Comparison of ENCODE assay signal across 21 cellular contexts in genomic region chr4:30755306-30755705, GRCh38. TPM values are rescaled to one million over a fixed set of nuclear protein-coding genes. Genes with fewer than 3 reads are reported as not detected.
"Had no signal": no experiment of that assay in that cellular context is flagged by ENCODE, and none has a peak within 500 bp of the region (broad histone marks: within the 10 kb centered on the region; RNA-seq: fewer than 3 reads in every experiment).

No MANE protein-coding gene starts in this region.

- H3K9me3 ChIP-seq: ascending aorta, lower lobe of right lung, ovary, tibial nerve had no signal

- H3K9ac ChIP-seq: neural progenitor cell had no signal

- H3K27ac ChIP-seq: ascending aorta, lower lobe of right lung, neural progenitor cell, ovary, tibial nerve had no signal

- H3K27me3 ChIP-seq: ascending aorta, neural progenitor cell, ovary, tibial nerve had no signal

- FAIRE-seq: endothelial cell of umbilical vein had no signal

- DNase-seq: activated CD4-positive, CD25-positive, alpha-beta regulatory T cell treated with anti-CD3 and anti-CD28 coated beads, Interleukin-2, amount 50 U/mL, for 72 hours; activated naive CD4-positive, alpha-beta T cell treated with Interleukin-2 at 50 U/mL for 16 hours; central memory CD4-positive, alpha-beta T cell; cortex of kidney; effector CD8-positive, alpha-beta T cell; foreskin melanocyte; immature natural killer cell; left colon; lower lobe of right lung; midbrain; ovary; stimulated activated CD4-positive, alpha-beta T cell treated with anti-CD3 and anti-CD28 coated beads, Interleukin-15, amount 100 ng/mL, for 24 hours; stimulated activated CD4-positive, alpha-beta T cell treated with anti-CD3 and anti-CD28 coated beads, Interleukin-4, amount 100 ng/mL, for 1 hour; stimulated activated naive CD4-positive, alpha-beta T cell treated with Interleukin-2 at 50 U/mL for 16 hours; substantia nigra had no signal

- H3K4me2 ChIP-seq: neural progenitor cell had no signal

- H3K36me3 ChIP-seq: ascending aorta, lower lobe of right lung, neural progenitor cell, ovary, tibial nerve had no signal

- H3K4me1 ChIP-seq: lower lobe of right lung, neural progenitor cell, tibial nerve had no signal

- ATAC-seq: left colon, lower lobe of right lung had no signal

- H3K4me3 ChIP-seq: ascending aorta, lower lobe of right lung, neural progenitor cell, ovary, tibial nerve had no signal

- H2AFZ ChIP-seq: neural progenitor cell had no signal

RNA-seq across cellular contexts. Expression of gene PCDH7, which starts 35.1 kb away (rescaled TPM):
- total RNA-seq: activated CD8-positive, alpha-beta memory T cell treated with anti-CD3 and anti-CD28 coated beads for 36 hours; T-helper 1 cell treated with Interleukin-12 subunit alpha and Interleukin-12 subunit beta and Interleukin-4 antibody, amounts not matched to agents 30 ng/mL and 1 ng/mL, for 36 hours had no signal
- polyA plus RNA-seq: immature natural killer cell had no signal
